In genomic region chr19:1884719-1885334, GRCh38 we compare ENCODE assay signal across 6 cellular contexts. TPM values are rescaled to one million over a fixed set of nuclear protein-coding genes. Genes with fewer than 3 reads are reported as not detected.
DNase-seq lines count a peak whose midpoint lies in the region; TF ChIP-seq lines count a peak whose summit lies in the region.

No MANE protein-coding gene starts in this region.

- peaks cover 7% of the 10 kb centered on the region; the same call in 1 of the 2 replicates for H4K20me1 ChIP-seq in SU-DHL-6 (ENCODE audit: low read depth, low read length)

- H3K9ac ChIP-seq in SU-DHL-6 (ENCODE audit: low read length) (peak overlapping the region; percentile 86), iPS-20b (ENCODE audit: low read depth, low read length) (peak overlapping the region; percentile 72)

- TF ChIP-seq CTCF in SU-DHL-6 (IDR thresholded peaks at IDR 0.05; ENCODE audit: insufficient read depth, low read length, poor library complexity, severe bottlenecking): no peak

- H3K27ac ChIP-seq in SU-DHL-6 (ENCODE audit: low read depth, low read length) (no peak overlapping the region), iPS-20b (ENCODE audit: low read length) (no peak overlapping the region)

- H3K4me3 ChIP-seq in H7 (ENCODE audit: insufficient read depth, low read depth, low read length) (peak overlapping the region; percentile 91), SU-DHL-6 (ENCODE audit: insufficient read depth, low read length, poor library complexity, severe bottlenecking) (peak overlapping the region; percentile 87), iPS-20b (ENCODE audit: low read length) (peak overlapping the region; percentile 82)

- H3K27me3 ChIP-seq in H7 (ENCODE audit: control insufficient read depth, insufficient read depth, low read length) (no peaks in the 10 kb centered on the region), SU-DHL-6 (ENCODE audit: low read length) (no peaks in the 10 kb centered on the region), iPS-20b (ENCODE audit: insufficient read depth, low read length) (no peaks in the 10 kb centered on the region)

- peaks cover 19% of the 10 kb centered on the region for H3K79me2 ChIP-seq in SU-DHL-6 (ENCODE audit: insufficient read depth, low read length)

- peaks cover 6% of the 10 kb centered on the region; the same call in 1 of the 2 replicates for H3K4me1 ChIP-seq in iPS-20b (ENCODE audit: insufficient read depth, low read length)

- H3K36me3 ChIP-seq in H7 (replicated peaks; ENCODE audit: control insufficient read depth, insufficient read depth, low read length) (no peaks in the 10 kb centered on the region; the same call in 1 of the 2 replicates), SU-DHL-6 (ENCODE audit: low read length) (no peaks in the 10 kb centered on the region), iPS-20b (ENCODE audit: insufficient read depth, low read depth, low read length) (no peaks in the 10 kb centered on the region)

- no peaks in the 10 kb centered on the region for H3K9me2 ChIP-seq in SU-DHL-6 (replicated peaks; ENCODE audit: insufficient read depth, low read length)

- H3K4me2 ChIP-seq in SU-DHL-6 (ENCODE audit: low read depth, low read length, poor library complexity, severe bottlenecking): peak overlapping the region; percentile 95

- no peak overlapping the region for H2AFZ ChIP-seq in SU-DHL-6 (ENCODE audit: low read depth, low read length, severe bottlenecking)

- H3F3A ChIP-seq in SU-DHL-6 (ENCODE audit: insufficient read depth): peaks cover 6% of the 10 kb centered on the region; the same call in 1 of the 2 replicates

- H3K9me3 ChIP-seq in SU-DHL-6 (ENCODE audit: insufficient read depth, low read length): no peaks in the 10 kb centered on the region
- H3K9me3 ChIP-seq in iPS-20b (ENCODE audit: insufficient read depth, low read depth, low read length): no peaks in the 10 kb centered on the region

- peak; percentile 87 for DNase-seq in H7
- no peak for DNase-seq in kidney tubule cell (ENCODE audit: low spot score)
- DNase-seq in NCI-H2227 treated with DMSO at 0.1 percent for 48 hours (lab: John Stamatoyannopoulos, UW): no peak
- DNase-seq in activated effector memory CD4-positive, alpha-beta T cell treated with Interleukin-2 at 50 U/mL for 16 hours: no peak

RNA-seq across cellular contexts. Expression of gene ABHD17A, which starts 0.5 kb away (rescaled TPM):
- total RNA-seq in H7 (2014; rRNA removed; shearing (Covaris generic)): 87.0 and 134 TPM in 2 replicates

RNA-seq across cellular contexts. Expression of gene ADAT3, which starts 20.4 kb away (rescaled TPM):
- 10.0 and 12.7 TPM in 2 replicates for total RNA-seq in H7 (2014; rRNA removed; shearing (Covaris generic))

RNA-seq across cellular contexts. Expression of gene SCAMP4, which starts 20.4 kb away (rescaled TPM):
- total RNA-seq in H7 (2014; rRNA removed; shearing (Covaris generic)): 33.4 and 35.7 TPM in 2 replicates

RNA-seq across cellular contexts. Expression of gene KLF16, which starts 21.4 kb away (rescaled TPM):
- total RNA-seq in H7 (2014; rRNA removed; shearing (Covaris generic)): 20.5 and 21.2 TPM in 2 replicates

RNA-seq across cellular contexts. Expression of gene REXO1, which starts 36.5 kb away (rescaled TPM):
- total RNA-seq in H7 (2014; rRNA removed; shearing (Covaris generic)): 19.8 and 21.9 TPM in 2 replicates
